17 cellular contexts compared by ENCODE assay signal in the genomic region with DNA sequence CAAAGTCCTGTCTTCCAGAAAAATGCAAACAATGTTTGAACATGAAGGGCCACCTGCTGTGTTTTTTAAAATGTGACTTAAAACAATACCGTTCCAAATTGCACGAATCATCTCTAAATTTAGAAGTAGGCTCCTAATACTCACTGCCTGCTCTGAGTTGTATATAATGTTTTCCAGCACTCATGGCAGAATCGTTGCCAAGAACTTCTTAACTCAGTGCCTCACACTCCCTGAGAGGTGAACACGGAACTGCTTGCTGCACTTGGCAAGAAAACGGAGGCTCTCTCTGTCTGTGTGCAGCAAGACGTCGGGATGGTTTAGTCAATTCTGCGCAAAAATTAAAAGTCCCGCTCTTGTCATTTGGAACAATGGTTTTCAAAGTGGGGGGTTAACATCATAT.
"Had no signal": no experiment of that assay in that cellular context is flagged by ENCODE, and none has a peak within 500 bp of the region (broad histone marks: within the 10 kb centered on the region; RNA-seq: fewer than 3 reads in every experiment).

No MANE protein-coding gene starts in this region.

- H3K36me3 Mint-ChIP-seq: memory B cell had no signal

- FAIRE-seq: bronchial epithelial cell, colon, endothelial cell of umbilical vein had no signal

- ATAC-seq: left colon; psoas muscle; stimulated activated naive CD8-positive, alpha-beta T cell treated with anti-CD3 and anti-CD28 coated beads, Interleukin-15, Interleukin-2, amounts not matched to agents 100 U/mL and 50 U/mL, for 24 hours had no signal

- H3K27ac Mint-ChIP-seq: immature natural killer cell; memory B cell; nephron progenitor cell; T-helper 2 cell treated with Interferon-gamma antibody and Interleukin-4, amounts not matched to agents 5 μg/mL and 100 μg/mL, for 36 hours had no signal

- DNase-seq: activated CD4-positive, alpha-beta T cell treated with anti-CD3 and anti-CD28 coated beads, Interleukin-2, amount 50 U/mL, for 1 hour; activated naive CD4-positive, alpha-beta T cell treated with anti-CD3 and anti-CD28 coated beads, Interleukin-2, amount 50 U/mL, for 16 hours; amniotic stem cell; immature natural killer cell; left colon; nephron progenitor cell; psoas muscle; stimulated activated CD4-positive, alpha-beta T cell treated with anti-CD3 and anti-CD28 coated beads, Interleukin-2, amount 100 ng/mL, for 48 hours; stimulated activated CD8-positive, alpha-beta memory T cell treated with anti-CD3 and anti-CD28 coated beads, Interleukin-4, amount 100 ng/mL, for 48 hours; stimulated activated naive CD8-positive, alpha-beta T cell treated with anti-CD3 and anti-CD28 coated beads, Interleukin-15, Interleukin-2, amounts not matched to agents 100 U/mL and 50 U/mL, for 24 hours; SW 1271 had no signal

- H3K4me3 ChIP-seq: psoas muscle, thoracic aorta had no signal

- H3K4me3 Mint-ChIP-seq: immature natural killer cell; memory B cell; nephron progenitor cell; T-helper 2 cell treated with Interferon-gamma antibody and Interleukin-4, amounts not matched to agents 5 μg/mL and 100 μg/mL, for 36 hours had no signal

- H3K27me3 Mint-ChIP-seq: memory B cell had no signal

- H3K4me1 Mint-ChIP-seq: immature natural killer cell, memory B cell had no signal

- H3K36me3 ChIP-seq: thoracic aorta had no signal

- H3K27ac ChIP-seq: psoas muscle, thoracic aorta had no signal

- H3K4me1 ChIP-seq: psoas muscle had no signal

- H3K9me3 ChIP-seq: psoas muscle, thoracic aorta had no signal
